In the genomic region with DNA sequence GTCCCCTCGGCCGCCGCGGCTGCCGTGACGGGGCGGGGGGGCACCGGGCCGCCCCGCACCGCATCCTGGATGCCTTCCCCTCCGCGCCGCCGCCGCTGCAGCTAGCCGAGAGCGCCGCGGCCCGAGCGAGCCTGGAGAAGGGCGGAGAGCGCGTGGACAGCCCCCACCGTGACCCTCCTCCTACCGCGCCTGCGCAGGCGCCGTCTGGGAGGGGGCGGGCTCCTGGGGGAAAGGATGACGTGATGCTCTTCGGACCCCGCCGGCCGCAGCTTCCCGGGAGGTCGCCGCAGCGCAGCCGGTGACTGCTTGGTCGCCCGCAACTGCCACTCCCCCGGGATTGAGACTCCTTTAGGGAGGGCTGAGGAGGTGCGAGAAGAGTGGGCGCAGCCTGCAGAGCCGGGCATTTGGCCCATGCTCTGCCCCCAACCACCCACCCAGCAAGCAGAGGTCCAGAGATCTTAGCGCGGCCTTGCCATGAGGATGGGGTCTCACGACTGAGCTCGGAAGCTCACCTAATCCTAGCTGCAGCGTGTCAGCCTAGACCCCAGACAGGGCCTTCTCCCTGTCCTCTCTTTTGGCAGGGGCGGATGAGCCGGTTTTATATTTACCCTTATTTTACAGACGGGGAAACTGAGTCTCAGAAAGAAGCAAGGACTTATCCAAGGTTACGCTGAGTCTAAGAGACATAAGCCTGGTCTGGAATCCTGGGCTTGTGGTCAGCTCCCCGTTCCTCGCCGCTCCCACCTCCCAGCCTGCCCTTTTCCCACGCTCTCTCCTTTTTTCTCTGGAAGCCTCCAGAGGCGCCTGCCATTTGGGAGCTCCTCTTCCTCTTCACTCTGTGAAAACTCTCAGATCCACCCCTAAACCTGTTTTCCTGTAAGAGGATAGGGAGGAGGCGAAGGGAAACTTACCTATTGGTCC, we compare ENCODE assay signal across 8 cellular contexts. TPM values are rescaled to one million over a fixed set of nuclear protein-coding genes. Genes with fewer than 3 reads are reported as not detected.
DNase-seq lines count a peak whose midpoint lies in the region; ATAC-seq and TF ChIP-seq lines count a peak whose summit lies in the region.

DENND5A (minus strand) TSS at position 140 of the 921 bp plus-strand sequence. CDS start 281 bp downstream, outside the sequence.

- H3K4me3 Mint-ChIP-seq in activated T-cell treated with anti-CD3 and anti-CD28 coated beads, Interleukin-2, amount 50 U/mL, for 72 hours: peak within 1 kb of the TSS; percentile 95 to 96

- BruUV-seq in OCI-LY7 (replicated peaks; lab: Mats Ljungman, UMichigan): no TSS peak

- POLR2A ChIA-PET in OCI-LY7 (lab: Charles Lee): interaction anchor here (0.6 to 1.2 kb wide), 3 partner anchors 15 to 437 kb away, joined by 3 to 4 read pairs (median 3); no protein-coding TSS in a partner anchor

- intact Hi-C loops in OCI-LY7 (cut with micrococcal nuclease; ENCODE audit: unreplicated experiment) (no loop called here), esophagus muscularis mucosa (cut with DNase I) (loop anchor here (5.0 to 10.0 kb wide), 3 partner anchors 47 to 119 kb away; partner anchors contain the start of genes IPO7 and TMEM41B)

- no peaks in the 10 kb centered on the region for H3K9me3 ChIP-seq in HUES48 (ENCODE audit: control insufficient read depth, insufficient read depth, low read length)
- H3K9me3 ChIP-seq in OCI-LY7 (ENCODE audit: low read length): no peaks in the 10 kb centered on the region
- H3K9me3 ChIP-seq in esophagus muscularis mucosa: no peaks in the 10 kb centered on the region
- no peaks in the 10 kb centered on the region for H3K9me3 ChIP-seq in mucosa of stomach (ENCODE audit: control insufficient read depth, low read length)

- H3K36me3 ChIP-seq in ACC112 (ENCODE audit: insufficient read depth, low read length): no peaks in the 10 kb centered on the region
- H3K36me3 ChIP-seq in HUES48 (ENCODE audit: control insufficient read depth, insufficient read depth, low read length): no peaks in the 10 kb centered on the region
- H3K36me3 ChIP-seq in OCI-LY7 (ENCODE audit: insufficient read depth, low read length): no peaks in the 10 kb centered on the region
- H3K36me3 ChIP-seq in esophagus muscularis mucosa: no peaks in the 10 kb centered on the region
- H3K36me3 ChIP-seq in mucosa of stomach (ENCODE audit: control insufficient read depth, insufficient read depth, low read length): no peaks in the 10 kb centered on the region

- H2AFZ ChIP-seq in ACC112 (ENCODE audit: low read length, unreplicated experiment) (peak within 1 kb of the TSS; percentile 83), OCI-LY7 (ENCODE audit: low read length) (peak within 1 kb of the TSS; percentile 35; the same call in 1 of the 2 replicates)

- peaks cover 3 to 5% of the 10 kb centered on the region in 2 donors for H3K36me3 Mint-ChIP-seq in activated T-cell treated with anti-CD3 and anti-CD28 coated beads, Interleukin-2, amount 50 U/mL, for 72 hours (ENCODE audit: insufficient read depth in 2 of 2)

- peaks cover 26% of the 10 kb centered on the region for H3K27me3 Mint-ChIP-seq in activated T-cell treated with anti-CD3 and anti-CD28 coated beads, Interleukin-2, amount 50 U/mL, for 72 hours (ENCODE audit: low read depth)

- H3K79me2 ChIP-seq in ACC112 (ENCODE audit: control insufficient read depth, insufficient read depth, low read length, unreplicated experiment) (peaks cover 43% of the 10 kb centered on the region), OCI-LY7 (ENCODE audit: insufficient read depth, low read depth, low read length) (no peaks in the 10 kb centered on the region)

- peak; percentile 41 for ATAC-seq in GM18909 (IDR thresholded peaks at IDR 0.05; ENCODE audit: poor library complexity, unreplicated experiment)
- ATAC-seq in activated T-cell treated with anti-CD3 and anti-CD28 coated beads, Interleukin-2, amount 50 U/mL, for 72 hours (replicated peaks in 1 of 2): peak; percentile 51 to 63

- no peak for TF ChIP-seq EP300 in esophagus muscularis mucosa (IDR thresholded peaks at IDR 0.05)

- no peaks in the 10 kb centered on the region for H3K9me3 Mint-ChIP-seq in activated T-cell treated with anti-CD3 and anti-CD28 coated beads, Interleukin-2, amount 50 U/mL, for 72 hours

- H3K9ac ChIP-seq in HUES48 (ENCODE audit: low read depth, low read length): peak within 1 kb of the TSS; percentile 90
- peak within 1 kb of the TSS; percentile 82 for H3K9ac ChIP-seq in mucosa of stomach (ENCODE audit: low read length)

- H3K27me3 ChIP-seq in ACC112 (ENCODE audit: insufficient read depth, low read length): no peaks in the 10 kb centered on the region
- no peaks in the 10 kb centered on the region; the same call in 1 of the 2 replicates for H3K27me3 ChIP-seq in HUES48 (ENCODE audit: control insufficient read depth, insufficient read depth, low read length)
- H3K27me3 ChIP-seq in esophagus muscularis mucosa: no peaks in the 10 kb centered on the region
- peaks cover 20% of the 10 kb centered on the region for H3K27me3 ChIP-seq in mucosa of stomach (ENCODE audit: control insufficient read depth, insufficient read depth, low read length)

- H3K9me2 ChIP-seq in OCI-LY7 (ENCODE audit: insufficient read depth, low read length): no peaks in the 10 kb centered on the region

- H3K27ac Mint-ChIP-seq in activated T-cell treated with anti-CD3 and anti-CD28 coated beads, Interleukin-2, amount 50 U/mL, for 72 hours: peak within 1 kb of the TSS; percentile 86

- peak; percentile 34 for DNase-seq in OCI-LY7 (ENCODE audit: low spot score)
- DNase-seq in activated T-cell treated with anti-CD3 and anti-CD28 coated beads, Interleukin-2, amount 50 U/mL, for 72 hours: peak; percentile 54 to 62
- peak; percentile 94 for DNase-seq in esophagus muscularis mucosa (ENCODE audit: extremely low spot score)
- peak in 5 of 6 experiments; percentile 21 to 50 (median 38) for DNase-seq in stimulated activated naive CD4-positive, alpha-beta T cell (lab: John Stamatoyannopoulos, UW)

- H4K20me1 ChIP-seq in OCI-LY7 (ENCODE audit: insufficient read depth, low read length): no peaks in the 10 kb centered on the region

- TF ChIP-seq CTCF in OCI-LY7 (conservative IDR thresholded peaks at IDR 0.05; ENCODE audit: low read length) (no peak), esophagus muscularis mucosa (IDR thresholded peaks at IDR 0.05) (no peak)

- H3K4me1 ChIP-seq in ACC112 (ENCODE audit: control insufficient read depth, insufficient read depth, low read length, unreplicated experiment) (peaks cover 26% of the 10 kb centered on the region), HUES48 (ENCODE audit: control insufficient read depth, insufficient read depth, low read length) (peaks cover 18% of the 10 kb centered on the region), OCI-LY7 (ENCODE audit: insufficient read depth, low read length, poor library complexity, severe bottlenecking) (peaks cover 16% of the 10 kb centered on the region), esophagus muscularis mucosa (peaks cover 29 to 38% (median 34%) of the 10 kb centered on the region in 4 donors), mucosa of stomach (ENCODE audit: control insufficient read depth, insufficient read depth, low read length) (peaks cover 6% of the 10 kb centered on the region)

- peak; percentile 12 for TF ChIP-seq POLR2A in esophagus muscularis mucosa (IDR thresholded peaks at IDR 0.05; ENCODE audit: low read depth)

- CTCF ChIA-PET in OCI-LY7 (lab: Charles Lee; ENCODE audit: unreplicated experiment): no interaction called here

- peak within 1 kb of the TSS; percentile 61 for H3K4me2 ChIP-seq in OCI-LY7 (ENCODE audit: low read length)

- H3K4me1 Mint-ChIP-seq in activated T-cell treated with anti-CD3 and anti-CD28 coated beads, Interleukin-2, amount 50 U/mL, for 72 hours (ENCODE audit: low read depth): peaks cover 38% of the 10 kb centered on the region

- H3K27ac ChIP-seq in ACC112 (ENCODE audit: low read depth, low read length) (peak within 1 kb of the TSS; percentile 86), HUES48 (ENCODE audit: low read depth, low read length) (peak within 1 kb of the TSS; percentile 81), OCI-LY7 (ENCODE audit: low read depth, low read length, poor library complexity, severe bottlenecking) (no peak within 1 kb of the TSS), esophagus muscularis mucosa (replicated peaks in 1 of 4) (peak within 1 kb of the TSS; percentile 96 to 100 (median 98))

- WGBS in esophagus muscularis mucosa: 37% methylated on average over 14 of the region's 63 CpGs

- peak within 1 kb of the TSS; percentile 79 for H3K4me3 ChIP-seq in ACC112 (ENCODE audit: low read depth, low read length)
- peak within 1 kb of the TSS; percentile 72 for H3K4me3 ChIP-seq in HUES48 (ENCODE audit: low read depth, low read length)
- H3K4me3 ChIP-seq in OCI-LY7 (ENCODE audit: low read depth, low read length, poor library complexity, severe bottlenecking): peak within 1 kb of the TSS; percentile 66
- H3K4me3 ChIP-seq in esophagus muscularis mucosa: peak within 1 kb of the TSS; percentile 84 to 100 (median 89)
- H3K4me3 ChIP-seq in mucosa of stomach (ENCODE audit: low read length): peak within 1 kb of the TSS; percentile 50

RNA-seq across cellular contexts. Expression of gene DENND5A, which starts in this region (rescaled TPM):
- 8.3 and 10.5 TPM in 2 replicates for total RNA-seq in OCI-LY7 (2014; rRNA removed; shearing (Covaris generic))
- total RNA-seq in OCI-LY7 (2022) (4.0 and 5.1 TPM in 2 replicates), esophagus muscularis mucosa (100 to 1,000 TPM; 103 to 135 (median 108) TPM)
- total RNA-seq in activated T-cell treated with anti-CD3 and anti-CD28 coated beads, Interleukin-2, amount 50 U/mL, for 72 hours: 10 to 100 TPM; 54.2 to 62.7 TPM

Comparison
In these comparisons a context has a peak if more than half of its experiments do, and no peak if none do; other contexts are left out.
1. RNA of gene DENND5A (total RNA-seq): 103 to 135 TPM in esophagus muscularis mucosa and 54.2 to 62.7 TPM in activated T-cell treated with anti-CD3 and anti-CD28 coated beads, Interleukin-2, amount 50 U/mL, for 72 hours; 4.0 to 10.5 TPM in OCI-LY7; every median in the first group is over 4 times any median in the second.
2. DNase-seq: peak in every context shown above with its lines; median percentile 94 in esophagus muscularis mucosa; 58 in activated T-cell treated with anti-CD3 and anti-CD28 coated beads, Interleukin-2, amount 50 U/mL, for 72 hours; 38 in stimulated activated naive CD4-positive, alpha-beta T cell; 34 in OCI-LY7.
3. Peak in every context shown above with its lines, with median percentiles within 50 percentile points of each other: H3K4me3 ChIP-seq.